Comparison of ENCODE assay signal across 35 cellular contexts in genomic region chr3:74075213-74075612, GRCh38.
"Had no signal": no experiment of that assay in that cellular context is flagged by ENCODE, and none has a peak within 500 bp of the region (broad histone marks: within the 10 kb centered on the region; RNA-seq: fewer than 3 reads in every experiment).

No MANE protein-coding gene starts in this region.

- H3K27me3 ChIP-seq: ascending aorta, cardiac muscle cell had no signal

- H3K4me1 Mint-ChIP-seq: activated B cell treated with CpG ODN at 0.5 μM for 24 hours; activated CD4-positive, alpha-beta T cell treated with anti-CD3 and anti-CD28 coated beads, Interleukin-2, amount 10 ng/mL, durations not matched to agents 24 days and 14 days; activated naive CD4-positive, alpha-beta T cell treated with anti-CD3 and anti-CD28 coated beads, Interleukin-2, amount 10 ng/mL, durations not matched to agents 7 days and 5 days; activated naive CD4-positive, alpha-beta T cell treated with anti-CD3 and anti-CD28 coated beads, Interleukin-2, amount 50 U/mL, for 24 hours; activated naive CD8-positive, alpha-beta T cell treated with anti-CD3 and anti-CD28 coated beads, Interleukin-2, amount 10 ng/mL, durations not matched to agents 7 days and 5 days; activated naive CD8-positive, alpha-beta T cell treated with anti-CD3 and anti-CD28 coated beads, Interleukin-2, amount 50 U/mL, for 24 hours; central memory CD8-positive, alpha-beta T cell had no signal

- H3K4me3 ChIP-seq: ascending aorta, cardiac muscle cell had no signal

- H3K4me3 Mint-ChIP-seq: activated B cell treated with CpG ODN at 0.5 μM for 24 hours; activated CD4-positive, alpha-beta memory T cell treated with anti-CD3 and anti-CD28 coated beads for 36 hours; activated CD4-positive, alpha-beta T cell treated with anti-CD3 and anti-CD28 coated beads, Interleukin-2, amount 10 ng/mL, durations not matched to agents 24 days and 14 days; activated CD8-positive, alpha-beta T cell treated with anti-CD3 and anti-CD28 coated beads for 36 hours; activated naive CD4-positive, alpha-beta T cell treated with anti-CD3 and anti-CD28 coated beads, Interleukin-2, amount 10 ng/mL, durations not matched to agents 7 days and 5 days; activated naive CD4-positive, alpha-beta T cell treated with anti-CD3 and anti-CD28 coated beads, Interleukin-2, amount 50 U/mL, for 24 hours; activated naive CD8-positive, alpha-beta T cell; activated naive CD8-positive, alpha-beta T cell treated with anti-CD3 and anti-CD28 coated beads, Interleukin-2, amount 10 ng/mL, durations not matched to agents 7 days and 5 days; activated naive CD8-positive, alpha-beta T cell treated with anti-CD3 and anti-CD28 coated beads, Interleukin-2, amount 50 U/mL, for 24 hours; activated T-cell treated with anti-CD3 and anti-CD28 coated beads, Interleukin-2, amount 50 U/mL, for 4 hours; brain; central memory CD8-positive, alpha-beta T cell; T-helper 1 cell treated with Interleukin-12 subunit alpha and Interleukin-12 subunit beta and Interleukin-4 antibody, amounts not matched to agents 30 μg/mL and 1 μg/mL, for 36 hours; T-helper 2 cell treated with Interferon-gamma antibody and Interleukin-4, amounts not matched to agents 5 μg/mL and 100 μg/mL, for 36 hours had no signal

- H3K4me1 ChIP-seq: ascending aorta had no signal

- H3K36me3 Mint-ChIP-seq: activated CD4-positive, alpha-beta memory T cell treated with anti-CD3 and anti-CD28 coated beads for 36 hours; activated naive CD4-positive, alpha-beta T cell treated with anti-CD3 and anti-CD28 coated beads, Interleukin-2, amount 10 ng/mL, durations not matched to agents 7 days and 5 days; activated naive CD4-positive, alpha-beta T cell treated with anti-CD3 and anti-CD28 coated beads, Interleukin-2, amount 50 U/mL, for 24 hours; activated naive CD8-positive, alpha-beta T cell; activated naive CD8-positive, alpha-beta T cell treated with anti-CD3 and anti-CD28 coated beads, Interleukin-2, amount 10 ng/mL, durations not matched to agents 7 days and 5 days; brain had no signal

- ATAC-seq: activated CD8-positive, alpha-beta T cell treated with anti-CD3 and anti-CD28 coated beads for 36 hours; activated naive CD8-positive, alpha-beta T cell treated with anti-CD3 and anti-CD28 coated beads, Interleukin-2, amount 50 U/mL, for 24 hours; activated T-cell treated with anti-CD3 and anti-CD28 coated beads, Interleukin-2, amount 50 U/mL, for 4 hours had no signal

- DNase-seq: activated B cell treated with CpG ODN at 0.5 μM for 24 hours; activated CD4-positive, alpha-beta memory T cell treated with anti-CD3 and anti-CD28 coated beads for 36 hours; activated CD4-positive, alpha-beta T cell treated with anti-CD3 and anti-CD28 coated beads for 4 hours; activated CD4-positive, alpha-beta T cell treated with anti-CD3 and anti-CD28 coated beads, Interleukin-2, amount 10 ng/mL, durations not matched to agents 24 days and 14 days; activated CD4-positive, alpha-beta T cell treated with anti-CD3 and anti-CD28 coated beads, Interleukin-2, amount 50 U/mL, for 1 hour; activated CD4-positive, alpha-beta T cell treated with anti-CD3 and anti-CD28 coated beads, Interleukin-2, amount 50 U/mL, for 4 hours; activated CD4-positive, CD25-positive, alpha-beta regulatory T cell treated with anti-CD3 and anti-CD28 coated beads, Interleukin-2, amount 50 U/mL, for 72 hours; activated CD8-positive, alpha-beta memory T cell treated with anti-CD3 and anti-CD28 coated beads, Interleukin-2, amount 50 U/mL, for 4 hours; activated CD8-positive, alpha-beta T cell treated with anti-CD3 and anti-CD28 coated beads for 36 hours; activated effector memory CD4-positive, alpha-beta T cell treated with Interleukin-2 at 50 U/mL for 16 hours; activated gamma-delta T cell; activated naive CD4-positive, alpha-beta T cell treated with anti-CD3 and anti-CD28 coated beads, Interleukin-2, amount 10 ng/mL, durations not matched to agents 7 days and 5 days; activated naive CD4-positive, alpha-beta T cell treated with Interleukin-2 at 50 U/mL for 16 hours; activated naive CD8-positive, alpha-beta T cell treated with anti-CD3 and anti-CD28 coated beads, Interleukin-2, amount 10 ng/mL, durations not matched to agents 7 days and 5 days; activated naive CD8-positive, alpha-beta T cell treated with anti-CD3 and anti-CD28 coated beads, Interleukin-2, amount 50 U/mL, for 24 hours; activated T-cell treated with anti-CD3 and anti-CD28 coated beads for 4 hours; activated T-cell treated with anti-CD3 and anti-CD28 coated beads, Interleukin-2, amount 50 U/mL, for 1 hour; activated T-cell treated with anti-CD3 and anti-CD28 coated beads, Interleukin-2, amount 50 U/mL, for 4 hours; amygdala; anterior cingulate cortex; caudate nucleus; cerebellar nuclear complex; T-helper 1 cell; T-helper 2 cell; T-helper 9 cell had no signal

- H3K36me3 ChIP-seq: ascending aorta, cardiac muscle cell had no signal

- H3K9me3 ChIP-seq: ascending aorta had no signal

- H3K27me3 Mint-ChIP-seq: activated B cell treated with CpG ODN at 0.5 μM for 24 hours; activated CD4-positive, alpha-beta memory T cell treated with anti-CD3 and anti-CD28 coated beads for 36 hours; activated CD4-positive, alpha-beta T cell treated with anti-CD3 and anti-CD28 coated beads, Interleukin-2, amount 10 ng/mL, durations not matched to agents 24 days and 14 days; activated CD8-positive, alpha-beta T cell treated with anti-CD3 and anti-CD28 coated beads for 36 hours; activated naive CD4-positive, alpha-beta T cell treated with anti-CD3 and anti-CD28 coated beads, Interleukin-2, amount 10 ng/mL, durations not matched to agents 7 days and 5 days; activated naive CD8-positive, alpha-beta T cell; activated naive CD8-positive, alpha-beta T cell treated with anti-CD3 and anti-CD28 coated beads, Interleukin-2, amount 10 ng/mL, durations not matched to agents 7 days and 5 days; activated naive CD8-positive, alpha-beta T cell treated with anti-CD3 and anti-CD28 coated beads, Interleukin-2, amount 50 U/mL, for 24 hours; central memory CD8-positive, alpha-beta T cell had no signal

- H3K9me3 Mint-ChIP-seq: activated CD4-positive, alpha-beta T cell treated with anti-CD3 and anti-CD28 coated beads, Interleukin-2, amount 10 ng/mL, durations not matched to agents 24 days and 14 days; activated CD8-positive, alpha-beta T cell treated with anti-CD3 and anti-CD28 coated beads for 36 hours; activated naive CD8-positive, alpha-beta T cell treated with anti-CD3 and anti-CD28 coated beads, Interleukin-2, amount 50 U/mL, for 24 hours had no signal

- H3K27ac Mint-ChIP-seq: activated B cell treated with CpG ODN at 0.5 μM for 24 hours; activated CD4-positive, alpha-beta memory T cell treated with anti-CD3 and anti-CD28 coated beads for 36 hours; activated CD4-positive, alpha-beta T cell treated with anti-CD3 and anti-CD28 coated beads, Interleukin-2, amount 10 ng/mL, durations not matched to agents 24 days and 14 days; activated CD8-positive, alpha-beta T cell treated with anti-CD3 and anti-CD28 coated beads for 36 hours; activated naive CD4-positive, alpha-beta T cell treated with anti-CD3 and anti-CD28 coated beads, Interleukin-2, amount 10 ng/mL, durations not matched to agents 7 days and 5 days; activated naive CD4-positive, alpha-beta T cell treated with anti-CD3 and anti-CD28 coated beads, Interleukin-2, amount 50 U/mL, for 24 hours; activated naive CD8-positive, alpha-beta T cell; activated naive CD8-positive, alpha-beta T cell treated with anti-CD3 and anti-CD28 coated beads, Interleukin-2, amount 10 ng/mL, durations not matched to agents 7 days and 5 days; activated naive CD8-positive, alpha-beta T cell treated with anti-CD3 and anti-CD28 coated beads, Interleukin-2, amount 50 U/mL, for 24 hours; activated T-helper 2 cell treated with anti-CD3 and anti-CD28 coated beads, Interferon-gamma antibody, Interleukin-2, Interleukin-4, amounts not matched to agents 10 μg/mL and 5 μg/mL and 100 μg/mL, durations not matched to agents 14 hours and 24 hours and 36 hours; brain; T-helper 1 cell treated with Interleukin-12 subunit alpha and Interleukin-12 subunit beta and Interleukin-4 antibody, amounts not matched to agents 30 μg/mL and 1 μg/mL, for 36 hours; T-helper 2 cell treated with Interferon-gamma antibody and Interleukin-4, amounts not matched to agents 5 μg/mL and 100 μg/mL, for 36 hours had no signal

- H3K27ac ChIP-seq: ascending aorta, cardiac muscle cell, VCaP had no signal
